Comparison of ENCODE assay signal across 11 cellular contexts in the genomic region with DNA sequence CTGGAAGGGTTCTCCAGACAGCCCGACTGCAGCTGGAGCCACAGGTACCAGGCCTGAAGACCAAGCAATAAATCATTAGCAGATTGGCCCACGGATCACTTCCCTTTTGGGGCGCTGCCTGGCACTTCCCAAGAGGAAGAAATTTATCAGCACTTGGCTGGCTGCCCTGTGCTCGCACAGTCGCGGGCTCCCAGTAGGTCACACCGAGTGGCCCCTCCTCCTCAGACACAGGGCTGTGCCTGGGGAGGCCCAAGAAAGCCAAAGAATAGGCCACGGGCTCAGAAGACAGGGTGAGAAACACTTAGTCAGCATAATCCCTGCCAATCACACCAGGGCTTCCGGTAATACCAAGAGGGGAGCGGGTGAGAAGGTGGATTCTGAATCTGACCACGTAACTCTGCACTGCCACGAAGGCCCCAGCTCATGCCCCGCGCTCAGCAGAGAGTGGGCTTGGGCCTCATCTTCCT.
DNase-seq lines count a peak whose midpoint lies in the region; ATAC-seq and TF ChIP-seq lines count a peak whose summit lies in the region.
"Had no signal": no experiment of that assay in that cellular context is flagged by ENCODE, and none has a peak within 500 bp of the region (broad histone marks: within the 10 kb centered on the region; RNA-seq: fewer than 3 reads in every experiment).

No MANE protein-coding gene starts in this region.

- H2AFZ ChIP-seq in parathyroid adenoma = peak overlapping the region; percentile 93

- in situ Hi-C loops in G401 (cut with HindIII; ENCODE audit: low sequenced_read_pairs) = no loop called here

- DNase-seq in G401 (ENCODE audit: low spot score) = peak; percentile 28
- peak; percentile 78 for DNase-seq in NOMO-1 treated with DMSO at 0.1 percent for 48 hours (lab: John Stamatoyannopoulos, UW; ENCODE audit: unreplicated experiment)
- DNase-seq in NCI-H1436 (lab: John Stamatoyannopoulos, UW) = no peak
- DNase-seq in iPS-NIHi11 (ENCODE audit: low spot score) = no peak
- DNase-seq in NCI-H345 (lab: John Stamatoyannopoulos, UW) = no peak
- DNase-seq: activated CD4-positive, alpha-beta T cell treated with anti-CD3 and anti-CD28 coated beads, Interleukin-2, amount 50 U/mL, for 4 hours; NCI-H1694 treated with DMSO at 0.1 percent for 48 hours had no signal

- no peaks in the 10 kb centered on the region for H3K36me3 ChIP-seq in parathyroid adenoma (ENCODE audit: control insufficient read depth, insufficient read depth, low read length)

- no peaks in the 10 kb centered on the region for H3K79me2 ChIP-seq in parathyroid adenoma

- peak overlapping the region; percentile 46 for H3K4me2 ChIP-seq in parathyroid adenoma (ENCODE audit: low read length)

- H3K4me1 ChIP-seq in parathyroid adenoma = peaks cover 40% of the 10 kb centered on the region

- no peaks in the 10 kb centered on the region for H3K27me3 ChIP-seq in parathyroid adenoma (ENCODE audit: control insufficient read depth, insufficient read depth, low read length)

- H3K9me3 ChIP-seq in parathyroid adenoma (ENCODE audit: control insufficient read depth, low read length) = no peaks in the 10 kb centered on the region

- TF ChIP-seq CTCF in parathyroid adenoma (IDR thresholded peaks at IDR 0.05) = no peak

- no peak overlapping the region for H3K9ac ChIP-seq in parathyroid adenoma

- H3K27ac ChIP-seq in parathyroid adenoma = peak overlapping the region; percentile 92
- H3K27ac ChIP-seq: dorsolateral prefrontal cortex had no signal

- ATAC-seq in esophagus mucosa (peak; percentile 95), GM21723 (IDR thresholded peaks at IDR 0.05; ENCODE audit: unreplicated experiment) (no peak)

- H3K4me3 ChIP-seq in parathyroid adenoma (ENCODE audit: low read depth, low read length) = peak overlapping the region; percentile 36

Comparison
In these comparisons a context has a peak if more than half of its experiments do, and no peak if none do; other contexts are left out.
1. DNase-seq: peak in G401 (single experiment) and NOMO-1 treated with DMSO at 0.1 percent for 48 hours (single experiment); none in NCI-H1436 (single experiment), iPS-NIHi11 (single experiment) and NCI-H345 (single experiment).